In genomic region chr12:55736780-55737580, GRCh38 we compare ENCODE assay signal across 8 cellular contexts. TPM values are rescaled to one million over a fixed set of nuclear protein-coding genes. Genes with fewer than 3 reads are reported as not detected.
A peak's percentile ranks its signal among the peaks of the same experiment; 100 is the strongest.
DNase-seq lines count a peak whose midpoint lies in the region; ATAC-seq, FAIRE-seq and TF ChIP-seq lines count a peak whose summit lies in the region.

No MANE protein-coding gene starts in this region.

- H3K36me3 ChIP-seq in MM.1S (replicated peaks; ENCODE audit: insufficient read depth, low read length): no peaks in the 10 kb centered on the region
- no peaks in the 10 kb centered on the region for H3K36me3 ChIP-seq in SJCRH30
- no peaks in the 10 kb centered on the region for H3K36me3 ChIP-seq in astrocyte (ENCODE audit: insufficient read depth, low read length)

- no peaks in the 10 kb centered on the region for H3K9me2 ChIP-seq in MM.1S (replicated peaks; ENCODE audit: insufficient read depth, low read length)

- no peaks in the 10 kb centered on the region for H3K9me3 Mint-ChIP-seq in astrocyte (ENCODE audit: unreplicated experiment)

- H3K4me3 Mint-ChIP-seq in astrocyte (ENCODE audit: unreplicated experiment): peak overlapping the region; percentile 65

- H3F3A ChIP-seq in MM.1S (ENCODE audit: insufficient read depth, low read length): peaks cover 8% of the 10 kb centered on the region; the same call in 1 of the 2 replicates

- peak; percentile 35 for ATAC-seq in GM18870 (IDR thresholded peaks at IDR 0.05; ENCODE audit: unreplicated experiment)

- no peaks in the 10 kb centered on the region for H3K36me3 Mint-ChIP-seq in astrocyte (ENCODE audit: low read depth, unreplicated experiment)

- H3K9ac ChIP-seq in MM.1S (ENCODE audit: low read length): no peak overlapping the region; the same call in 1 of the 2 replicates
- H3K9ac ChIP-seq in astrocyte (ENCODE audit: low read length): no peak overlapping the region

- H2AFZ ChIP-seq in MM.1S (ENCODE audit: low read length): peak overlapping the region; percentile 93
- no peak overlapping the region for H2AFZ ChIP-seq in astrocyte (ENCODE audit: low read depth, low read length)

- H3K79me2 ChIP-seq in MM.1S (ENCODE audit: low read length) (no peaks in the 10 kb centered on the region), astrocyte (ENCODE audit: insufficient read depth, low read length) (peaks cover 4% of the 10 kb centered on the region)

- H3K4me1 Mint-ChIP-seq in astrocyte (ENCODE audit: low read depth, unreplicated experiment): peaks cover 12% of the 10 kb centered on the region

- H3K9me3 ChIP-seq in MM.1S (replicated peaks; ENCODE audit: insufficient read depth, low read length) (no peaks in the 10 kb centered on the region), SJCRH30 (replicated peaks) (no peaks in the 10 kb centered on the region), astrocyte (ENCODE audit: insufficient read depth, low read depth, low read length) (no peaks in the 10 kb centered on the region)

- no peaks in the 10 kb centered on the region for H3K27me3 Mint-ChIP-seq in astrocyte (ENCODE audit: low read depth, unreplicated experiment)

- DNase-seq in AG20443 (ENCODE audit: low spot score): peak; percentile 72
- DNase-seq in MM.1S: peak; percentile 41
- peak; percentile 65 to 81 for DNase-seq in SJCRH30
- DNase-seq in astrocyte (ENCODE audit: low read depth): no peak
- DNase-seq in hypothalamus (lab: John Stamatoyannopoulos, UW): peak in 35 of 51 donors; percentile 14 to 76 (median 49)
- DNase-seq in retinal pigment epithelial cell (ENCODE audit: low read depth): no peak
- DNase-seq in NCI-H1048 (lab: John Stamatoyannopoulos, UW): no peak

- H4K20me1 ChIP-seq in MM.1S (ENCODE audit: insufficient read depth, low read length) (no peaks in the 10 kb centered on the region), astrocyte (ENCODE audit: insufficient read depth, low read length) (peaks cover 6% of the 10 kb centered on the region)

- H3K27me3 ChIP-seq in MM.1S (replicated peaks; ENCODE audit: insufficient read depth, low read length): no peaks in the 10 kb centered on the region
- H3K27me3 ChIP-seq in SJCRH30: no peaks in the 10 kb centered on the region
- H3K27me3 ChIP-seq in astrocyte (ENCODE audit: insufficient read depth, low read length): no peaks in the 10 kb centered on the region

- peak; percentile 82 for TF ChIP-seq CTCF in MM.1S (IDR thresholded peaks at IDR 0.05; ENCODE audit: low read length)
- peak; percentile 73 for TF ChIP-seq CTCF in astrocyte (IDR thresholded peaks at IDR 0.05; ENCODE audit: insufficient read depth, low read depth, low read length)
- peak; percentile 97 for TF ChIP-seq CTCF in retinal pigment epithelial cell (conservative IDR thresholded peaks at IDR 0.05; ENCODE audit: low read depth, low read length)

- H3K27ac Mint-ChIP-seq in astrocyte (ENCODE audit: unreplicated experiment): peak overlapping the region; percentile 63

- no peak for FAIRE-seq in astrocyte (lab: Jason Lieb, UNC)

- H3K4me1 ChIP-seq in MM.1S (ENCODE audit: low read length) (peaks cover 12% of the 10 kb centered on the region), SJCRH30 (peaks cover 10% of the 10 kb centered on the region; the same call in 1 of the 2 replicates), astrocyte (ENCODE audit: insufficient read depth, low read length) (peaks cover 14% of the 10 kb centered on the region)

- H3K4me2 ChIP-seq in MM.1S (ENCODE audit: low read depth, low read length): peak overlapping the region; percentile 89; the same call in 1 of the 2 replicates
- no peak overlapping the region for H3K4me2 ChIP-seq in astrocyte (ENCODE audit: low read length)

- H3K27ac ChIP-seq in MM.1S (ENCODE audit: low read length) (no peak overlapping the region), SJCRH30 (0 out of 2 replicates have a peak overlapping the region, but pooled peaks have one; percentile 54), astrocyte (ENCODE audit: low read depth, low read length) (no peak overlapping the region)

- H3K4me3 ChIP-seq in MM.1S (ENCODE audit: low read length) (no peak overlapping the region), SJCRH30 (peak overlapping the region; percentile 57), astrocyte (ENCODE audit: insufficient read depth, low read depth, low read length) (no peak overlapping the region), retinal pigment epithelial cell (ENCODE audit: low read length) (no peak overlapping the region)

RNA-seq across cellular contexts. Expression of gene GDF11, which starts 5.9 kb away (rescaled TPM):
- 9.1 and 10.5 TPM in 2 replicates for total RNA-seq in SJCRH30 (2014; rRNA removed; shearing (Covaris generic))
- total RNA-seq in astrocyte: 25.3 and 28.9 TPM in 2 replicates

RNA-seq across cellular contexts. Expression of gene CD63, which starts 8.2 kb away (rescaled TPM):
- 598 and 676 TPM in 2 replicates for total RNA-seq in SJCRH30 (2014; rRNA removed; shearing (Covaris generic))
- total RNA-seq in astrocyte: 965 and 1,014 TPM in 2 replicates

RNA-seq across cellular contexts. Expression of gene RDH5, which starts 16.8 kb away (rescaled TPM):
- total RNA-seq in SJCRH30 (2014; rRNA removed; shearing (Covaris generic)): 2.0 and 2.5 TPM in 2 replicates
- 1.4 and 2.1 TPM in 2 replicates for total RNA-seq in astrocyte

RNA-seq across cellular contexts. Expression of gene BLOC1S1, which starts 21.1 kb away (rescaled TPM):
- 66.7 and 76.2 TPM in 2 replicates for total RNA-seq in SJCRH30 (2014; rRNA removed; shearing (Covaris generic))
- total RNA-seq in astrocyte: 49.2 and 51.0 TPM in 2 replicates

RNA-seq across cellular contexts. Expression of gene ITGA7, which starts 29.3 kb away (rescaled TPM):
- 21.8 and 27.1 TPM in 2 replicates for total RNA-seq in SJCRH30 (2014; rRNA removed; shearing (Covaris generic))
- total RNA-seq in astrocyte: 20.4 and 26.5 TPM in 2 replicates

Comparison
In these comparisons a context has a peak if more than half of its experiments do, and no peak if none do; other contexts are left out.
1. DNase-seq: peak in AG20443 (single experiment), MM.1S (single experiment), SJCRH30 (2 of 2) and hypothalamus (35 of 51); none in astrocyte (single experiment), retinal pigment epithelial cell (single experiment) and NCI-H1048 (single experiment).
2. Peak in every context shown above with its lines, with median percentiles within 50 percentile points of each other: CTCF ChIP-seq.